9 cellular contexts compared by ENCODE assay signal in the genomic region with DNA sequence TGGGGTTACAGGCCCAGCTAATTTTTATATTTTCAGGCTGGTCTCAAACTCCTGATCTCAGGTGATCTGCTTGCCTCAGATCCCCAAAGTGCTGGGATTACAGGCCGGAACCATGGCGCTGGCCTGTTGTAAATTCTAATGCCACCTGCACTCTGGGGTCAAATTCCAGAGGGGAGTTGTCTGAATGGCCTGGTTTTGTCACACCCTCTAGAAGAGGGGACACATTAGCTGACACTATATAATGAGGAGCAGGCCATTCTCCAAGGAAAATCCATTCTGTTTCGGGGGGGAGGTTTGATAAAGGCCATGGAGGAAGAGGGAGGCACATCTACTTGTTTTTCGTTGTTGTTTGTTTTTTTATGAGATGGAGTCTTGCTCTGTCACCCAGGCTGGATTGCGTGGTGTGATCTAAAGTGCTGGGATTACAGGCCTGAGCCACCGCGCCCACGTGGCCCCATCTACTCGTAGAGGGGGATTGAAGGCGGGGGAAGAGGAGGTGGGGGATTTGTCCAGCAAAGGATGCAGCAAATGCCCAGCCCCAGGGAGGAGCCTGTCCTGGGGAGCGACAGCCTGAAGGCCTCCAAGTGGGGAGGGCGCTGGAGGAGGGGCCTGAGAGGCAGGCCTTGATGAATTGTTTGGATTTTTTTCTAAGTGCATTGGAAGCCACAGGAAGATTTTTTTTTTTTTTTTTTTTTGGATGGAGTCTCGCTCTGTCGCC.
A peak's percentile ranks its signal among the peaks of the same experiment; 100 is the strongest.
DNase-seq lines count a peak whose midpoint lies in the region; ATAC-seq and TF ChIP-seq lines count a peak whose summit lies in the region.
"Had no signal": no experiment of that assay in that cellular context is flagged by ENCODE, and none has a peak within 500 bp of the region (broad histone marks: within the 10 kb centered on the region; RNA-seq: fewer than 3 reads in every experiment).

No MANE protein-coding gene starts in this region.

- H3K36me3 ChIP-seq in endodermal cell (ENCODE audit: control insufficient read depth, insufficient read depth, low read length) (no peaks in the 10 kb centered on the region), mucosa of descending colon (ENCODE audit: low read depth) (no peaks in the 10 kb centered on the region)

- H3K9me3 Mint-ChIP-seq in endodermal cell = peaks cover 2% of the 10 kb centered on the region

- peak; percentile 41 to 84 (median 73) for DNase-seq in right cardiac atrium
- DNase-seq in cardiac septum (ENCODE audit: low spot score) = no peak
- peak; percentile 79 for DNase-seq in endodermal cell
- peak; percentile 65 to 83 (median 77) for DNase-seq in mucosa of descending colon
- DNase-seq in NCI-H1930 (lab: John Stamatoyannopoulos, UW) = no peak
- DNase-seq in COLO829 (ENCODE audit: low spot score) = no peak
- no peak for DNase-seq in SIG-M5 (lab: John Stamatoyannopoulos, UW)
- DNase-seq in stimulated activated naive CD8-positive, alpha-beta T cell treated with anti-CD3 and anti-CD28 coated beads, Interleukin-15, Interleukin-2, amounts not matched to agents 100 U/mL and 50 U/mL, for 24 hours = no peak
- DNase-seq: NCI-H774 had no signal

- WGBS in right cardiac atrium = 72% methylated on average over 14 of the region's 14 CpGs
- WGBS in endodermal cell (ENCODE audit: insufficient coverage in 1 of 2, insufficient read length in 1 of 2), 2 experiments = 79 to 80% methylated on average over 5 to 14 of the region's 14 CpGs

- no peak for TF ChIP-seq CTCF in endodermal cell (conservative IDR thresholded peaks at IDR 0.05)
- no peak for TF ChIP-seq CTCF in mucosa of descending colon (IDR thresholded peaks at IDR 0.05)

- no peaks in the 10 kb centered on the region for H3K9me3 ChIP-seq in right cardiac atrium (ENCODE audit: control insufficient read depth, low read length)
- no peaks in the 10 kb centered on the region for H3K9me3 ChIP-seq in endodermal cell (ENCODE audit: control insufficient read depth, low read length)
- no peaks in the 10 kb centered on the region for H3K9me3 ChIP-seq in mucosa of descending colon

- H3K4me1 ChIP-seq in right cardiac atrium (ENCODE audit: control insufficient read depth, insufficient read depth, low read length) (peaks cover 2% of the 10 kb centered on the region), endodermal cell (ENCODE audit: control insufficient read depth, insufficient read depth, low read length) (no peaks in the 10 kb centered on the region), mucosa of descending colon (ENCODE audit: low read depth) (peaks cover 18% of the 10 kb centered on the region)

- intact Hi-C loops in right cardiac atrium (cut with DNase I) = loop anchor here in 1 of 4 donors (5.0 kb wide), 1 partner anchor 212 kb away; the partner anchor contains the start of gene ERRFI1
- intact Hi-C loops in cardiac septum (cut with DNase I) = no loop called here
- intact Hi-C loops in mucosa of descending colon (cut with DNase I, micrococcal nuclease) = no loop called here

- no peak overlapping the region for H3K27ac Mint-ChIP-seq in endodermal cell

- ATAC-seq in right cardiac atrium = peak; percentile 47 to 80
- peak; percentile 81 for ATAC-seq in mucosa of descending colon
- ATAC-seq in stimulated activated naive CD8-positive, alpha-beta T cell treated with anti-CD3 and anti-CD28 coated beads, Interleukin-15, Interleukin-2, amounts not matched to agents 100 U/mL and 50 U/mL, for 24 hours = no peak

- no peak overlapping the region for H3K4me3 Mint-ChIP-seq in endodermal cell

- H3K27me3 Mint-ChIP-seq in endodermal cell (ENCODE audit: insufficient read depth) = peaks cover 2% of the 10 kb centered on the region

- H3K27me3 ChIP-seq in right cardiac atrium (ENCODE audit: control insufficient read depth, insufficient read depth) (no peaks in the 10 kb centered on the region), endodermal cell (ENCODE audit: control insufficient read depth, insufficient read depth, low read length, poor library complexity, severe bottlenecking) (no peaks in the 10 kb centered on the region)

- H3K4me3 ChIP-seq in right cardiac atrium (ENCODE audit: low read length) (no peak overlapping the region), endodermal cell (ENCODE audit: low read length) (no peak overlapping the region), mucosa of descending colon (no peak overlapping the region)

- no peak overlapping the region for H3K9ac ChIP-seq in endodermal cell (ENCODE audit: extremely low read depth, low read length, poor library complexity, severe bottlenecking)

- H3K27ac ChIP-seq in right cardiac atrium (ENCODE audit: low read length) (no peak overlapping the region), endodermal cell (ENCODE audit: low read depth, low read length) (no peak overlapping the region)

- no peaks in the 10 kb centered on the region for H3K36me3 Mint-ChIP-seq in endodermal cell (ENCODE audit: low read depth)

- peaks cover 15% of the 10 kb centered on the region for H3K4me1 Mint-ChIP-seq in endodermal cell

Comparison
In these comparisons a context has a peak if more than half of its experiments do, and no peak if none do; other contexts are left out.
1. DNase-seq: peak in right cardiac atrium (3 of 3), endodermal cell (single experiment) and mucosa of descending colon (3 of 3); none in cardiac septum (single experiment), NCI-H1930 (0 of 2), COLO829 (single experiment), SIG-M5 (single experiment) and stimulated activated naive CD8-positive, alpha-beta T cell treated with anti-CD3 and anti-CD28 coated beads, Interleukin-15, Interleukin-2, amounts not matched to agents 100 U/mL and 50 U/mL, for 24 hours (single experiment).